ENCODE assay signal across 1 cellular context in the genomic region with DNA sequence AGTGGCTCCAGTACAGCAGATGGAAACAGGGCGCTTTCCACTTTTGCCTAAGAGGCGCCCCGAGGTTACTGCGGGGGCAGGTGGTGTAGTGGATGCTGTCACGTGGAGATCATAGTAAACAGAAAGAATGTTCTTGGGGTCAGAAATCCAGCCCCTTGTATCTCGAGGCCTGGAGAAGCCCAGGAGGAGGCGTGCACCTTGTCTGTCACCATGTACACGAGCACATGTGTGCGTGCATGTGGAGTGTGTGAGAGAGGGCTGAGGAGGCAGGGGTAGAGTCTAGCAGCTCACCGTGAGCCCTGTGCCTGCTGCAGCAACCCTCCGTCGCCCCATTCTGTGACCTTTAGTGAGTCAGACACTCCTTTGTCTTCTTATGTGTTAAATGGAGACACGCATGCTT.
TF ChIP-seq lines count a peak whose summit lies in the region.

No MANE protein-coding gene starts in this region.

TF ChIP-seq in H1, 55 proteins besides CTCF, POLR2A, EP300 and RAD21:
- no peak for TF ChIP-seq POLR2AphosphoS5 (IDR thresholded peaks at IDR 0.05; ENCODE audit: low read depth, low read length)
- TF ChIP-seq RNF2 (IDR thresholded peaks at IDR 0.05; ENCODE audit: borderline replicate concordance, low read depth, low read length, missing control alignments, poor library complexity, severe bottlenecking): no peak
- no peak for TF ChIP-seq PHF8 (conservative IDR thresholded peaks at IDR 0.05; ENCODE audit: low read depth, low read length)
- no peak for TF ChIP-seq NRF1 (IDR thresholded peaks at IDR 0.05; ENCODE audit: low read depth, low read length)
- no peak for TF ChIP-seq FOSL1 (IDR thresholded peaks at IDR 0.05; ENCODE audit: insufficient read depth, low read depth, low read length)
TF ChIP-seq in H1: peak in this region for 0.
